Comparison of ENCODE assay signal across 9 cellular contexts in the genomic region with DNA sequence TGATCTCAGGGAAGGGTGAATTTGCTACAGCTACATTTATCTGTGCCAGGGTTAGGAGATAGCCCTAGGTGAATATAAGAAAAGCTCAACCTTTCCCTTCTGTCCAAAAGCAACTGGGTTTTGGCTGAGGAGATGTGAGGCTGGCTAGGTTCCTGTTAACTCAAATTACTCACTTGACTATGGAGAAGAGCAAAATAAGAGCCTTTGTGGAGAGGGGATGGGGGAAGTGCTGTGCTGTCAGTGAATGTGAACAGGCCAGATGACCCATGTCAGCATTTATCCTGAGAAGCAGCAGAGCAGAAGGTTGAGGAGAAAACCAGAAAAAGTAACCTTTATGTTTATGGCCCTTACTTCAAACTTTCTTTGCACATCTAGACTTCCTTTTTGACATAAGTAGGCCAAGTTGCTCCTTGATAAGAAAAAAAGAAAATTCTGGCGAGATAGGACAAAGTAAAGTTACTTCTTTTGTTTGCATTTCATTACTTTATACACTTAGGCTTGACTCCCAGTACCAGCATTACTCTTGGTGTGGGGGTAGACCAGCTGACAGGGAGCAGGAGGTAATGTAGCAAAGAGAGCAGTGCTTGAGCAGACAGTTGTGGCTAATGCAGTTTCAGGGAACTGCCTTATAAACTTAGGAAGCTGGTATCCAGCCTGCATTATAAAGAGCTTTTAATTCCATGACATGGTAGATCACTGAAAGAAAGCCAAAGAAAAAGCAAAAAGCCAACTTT. TPM values are rescaled to one million over a fixed set of nuclear protein-coding genes. Genes with fewer than 3 reads are reported as not detected.
DNase-seq lines count a peak whose midpoint lies in the region; ATAC-seq and TF ChIP-seq lines count a peak whose summit lies in the region.
"Had no signal": no experiment of that assay in that cellular context is flagged by ENCODE, and none has a peak within 500 bp of the region (broad histone marks: within the 10 kb centered on the region; RNA-seq: fewer than 3 reads in every experiment).

No MANE protein-coding gene starts in this region.

- H3F3A ChIP-seq in smooth muscle cell (ENCODE audit: low read depth) = peaks cover 10% of the 10 kb centered on the region

- H3K27me3 ChIP-seq in heart right ventricle = no peaks in the 10 kb centered on the region
- H3K27me3 ChIP-seq in smooth muscle cell (ENCODE audit: low read depth) = no peaks in the 10 kb centered on the region

- H3K9me3 ChIP-seq in T-helper 17 cell (ENCODE audit: control insufficient read depth, low read length, poor library complexity, severe bottlenecking) = no peaks in the 10 kb centered on the region
- H3K9me3 ChIP-seq in heart right ventricle = no peaks in the 10 kb centered on the region
- no peaks in the 10 kb centered on the region for H3K9me3 ChIP-seq in smooth muscle cell (replicated peaks; ENCODE audit: low read depth)

- H3K4me3 ChIP-seq in heart right ventricle (no peak overlapping the region), smooth muscle cell (no peak overlapping the region)

- H3K4me1 ChIP-seq in heart right ventricle (peaks cover 14 to 74% (median 46%) of the 10 kb centered on the region in 9 donors), smooth muscle cell (ENCODE audit: low read depth) (peaks cover 24% of the 10 kb centered on the region)

- DNase-seq in NCI-H510A treated with DMSO at 0.1 percent for 48 hours (lab: John Stamatoyannopoulos, UW) (peak; percentile 55), NCI-H510A (lab: John Stamatoyannopoulos, UW) (no peak), T-helper 17 cell (no peak), heart right ventricle (no peak), smooth muscle cell (lab: John Stamatoyannopoulos, UW; ENCODE audit: unreplicated experiment) (no peak), NCI-H2081 (lab: John Stamatoyannopoulos, UW) (no peak), LoVo (ENCODE audit: low spot score) (no peak)
- no peak for DNase-seq in effector CD4-positive, alpha-beta T cell
- DNase-seq: activated B cell treated with CpG ODN at 0.5 μM for 24 hours had no signal

- intact Hi-C loops in heart right ventricle (cut with DNase I) = no loop called here

- H3K27ac ChIP-seq in heart right ventricle = peak overlapping the region in 1 of 10 donors; percentile 9
- peak overlapping the region; percentile 73 for H3K27ac ChIP-seq in smooth muscle cell (ENCODE audit: low read depth)

- WGBS in heart right ventricle, 2 donors = 64 to 87% methylated on average over 1 of the region's 1 CpG
- WGBS in smooth muscle cell (ENCODE audit: low lambda C conversion rate) = 78% methylated on average over 1 of the region's 1 CpG

- H4K20me1 ChIP-seq in smooth muscle cell (ENCODE audit: low read depth) = peaks cover 100% of the 10 kb centered on the region

- ATAC-seq in T-helper 17 cell (peak; percentile 37), heart right ventricle (peak; percentile 31 to 71 (median 57))

- peak overlapping the region; percentile 85 for H3K27ac Mint-ChIP-seq in T-helper 17 cell
- H3K27ac Mint-ChIP-seq: activated B cell treated with CpG ODN at 0.5 μM for 24 hours had no signal

- H3K27me3 Mint-ChIP-seq in T-helper 17 cell = no peaks in the 10 kb centered on the region
- H3K27me3 Mint-ChIP-seq: activated B cell treated with CpG ODN at 0.5 μM for 24 hours had no signal

- H2AFZ ChIP-seq in smooth muscle cell (ENCODE audit: low read depth) = no peak overlapping the region

- peak overlapping the region; percentile 29 for H3K9ac ChIP-seq in smooth muscle cell (ENCODE audit: low read depth)

- peaks cover 99% of the 10 kb centered on the region for H3K79me2 ChIP-seq in smooth muscle cell (ENCODE audit: low read depth)

- H3K4me3 Mint-ChIP-seq in T-helper 17 cell = peak overlapping the region; percentile 43
- H3K4me3 Mint-ChIP-seq: activated B cell treated with CpG ODN at 0.5 μM for 24 hours had no signal

- peaks cover 0 to 2% (median 0%) of the 10 kb centered on the region in 9 donors for H3K36me3 ChIP-seq in heart right ventricle
- no peaks in the 10 kb centered on the region for H3K36me3 ChIP-seq in smooth muscle cell (ENCODE audit: low read depth)

- TF ChIP-seq CTCF in heart right ventricle (IDR thresholded peaks at IDR 0.05) = no peak
- no peak for TF ChIP-seq CTCF in smooth muscle cell (IDR thresholded peaks at IDR 0.05; ENCODE audit: borderline replicate concordance, insufficient read depth, poor library complexity, severe bottlenecking)

- H3K36me3 Mint-ChIP-seq in T-helper 17 cell (ENCODE audit: low read depth) = no peaks in the 10 kb centered on the region

- peaks cover 44% of the 10 kb centered on the region for H3K4me1 Mint-ChIP-seq in T-helper 17 cell

- peak overlapping the region; percentile 71 for H3K4me2 ChIP-seq in smooth muscle cell

RNA-seq across cellular contexts. Expression of a gene that starts 21.3 kb away (rescaled TPM):
- total RNA-seq in T-helper 17 cell (10 to 100 TPM; 36.8 to 45.6 TPM), heart right ventricle (10 to 100 TPM; 13.5 to 21.8 (median 18.1) TPM), smooth muscle cell (107 and 115 TPM in 2 replicates)
- polyA plus RNA-seq in heart right ventricle (1 to 10 TPM; 4.2 to 7.9 TPM), smooth muscle cell (26.8 and 38.6 TPM in 2 replicates)
